In genomic region chr5:119486-120097, GRCh38 we compare ENCODE assay signal across 31 cellular contexts. TPM values are rescaled to one million over a fixed set of nuclear protein-coding genes. Genes with fewer than 3 reads are reported as not detected.
"Had no signal": no experiment of that assay in that cellular context is flagged by ENCODE, and none has a peak within 500 bp of the region (broad histone marks: within the 10 kb centered on the region; RNA-seq: fewer than 3 reads in every experiment).

No MANE protein-coding gene starts in this region.

- H3K4me2 ChIP-seq: smooth muscle cell had no signal

- ATAC-seq: naive thymus-derived CD8-positive, alpha-beta T cell; natural killer cell treated with Interleukin-12 subunit alpha and Interleukin-12 subunit beta and Interleukin-15 and Interleukin-18, amount 100 ng/mL, for 72 hours; pancreas; psoas muscle; right cardiac atrium; sciatic nerve; stimulated activated memory B cell treated with anti-CD40 and anti-IgM and Interleukin-4, amounts not matched to agents 10 μg/mL and 1 μg/mL and 100 μg/mL, for 72 hours; stimulated activated naive CD8-positive, alpha-beta T cell treated with anti-CD3 and anti-CD28 coated beads, Interleukin-15, amount 100 ng/mL, for 72 hours; stimulated activated naive CD8-positive, alpha-beta T cell treated with anti-CD3 and anti-CD28 coated beads, Interleukin-15, Interleukin-2, amounts not matched to agents 100 U/mL and 50 U/mL, for 24 hours had no signal

- H3K27ac Mint-ChIP-seq: naive thymus-derived CD8-positive, alpha-beta T cell; natural killer cell treated with Interleukin-12 subunit alpha and Interleukin-12 subunit beta and Interleukin-15 and Interleukin-18, amount 100 ng/mL, for 72 hours; nephron progenitor cell; stimulated activated memory B cell treated with anti-CD40 and anti-IgM and Interleukin-4, amounts not matched to agents 10 μg/mL and 1 μg/mL and 100 μg/mL, for 72 hours; stimulated activated naive CD8-positive, alpha-beta T cell treated with anti-CD3 and anti-CD28 coated beads, Interleukin-15, amount 100 ng/mL, for 72 hours had no signal

- H3K36me3 ChIP-seq: neutrophil, pancreas, spleen, suprapubic skin, thoracic aorta, thyroid gland, tibial nerve, upper lobe of left lung, vagina had no signal

- H3K9me3 ChIP-seq: neutrophil, pancreas, thyroid gland, vagina had no signal

- H3K27ac ChIP-seq: neutrophil, pancreas, psoas muscle, skin epidermis, spleen, suprapubic skin, thoracic aorta, thyroid gland, tibial nerve, upper lobe of left lung, vagina had no signal

- DNase-seq: naive thymus-derived CD8-positive, alpha-beta T cell; nephron progenitor cell; nucleus accumbens; pancreas; psoas muscle; right cardiac atrium; spleen; stimulated activated CD4-positive, alpha-beta T cell treated with anti-CD3 and anti-CD28 coated beads, Interleukin-12 subunit alpha, Interleukin-12 subunit beta, amount 100 ng/mL, for 4 hours; stimulated activated CD4-positive, alpha-beta T cell treated with anti-CD3 and anti-CD28 coated beads, Interleukin-1b, Interleukin-23, amount 100 ng/mL, for 48 hours; stimulated activated CD4-positive, alpha-beta T cell treated with anti-CD3 and anti-CD28 coated beads, Interleukin-4, amount 100 ng/mL, for 1 hour; stimulated activated CD4-positive, alpha-beta T cell treated with anti-CD3 and anti-CD28 coated beads, Interleukin-4, amount 100 ng/mL, for 4 hours; stimulated activated CD8-positive, alpha-beta memory T cell treated with anti-CD3 and anti-CD28 coated beads, Interleukin-4, amount 100 ng/mL, for 48 hours; stimulated activated naive CD4-positive, alpha-beta T cell; stimulated activated naive CD8-positive, alpha-beta T cell treated with anti-CD3 and anti-CD28 coated beads, Interleukin-15, amount 100 ng/mL, for 72 hours; stimulated activated naive CD8-positive, alpha-beta T cell treated with anti-CD3 and anti-CD28 coated beads, Interleukin-15, Interleukin-2, amounts not matched to agents 100 U/mL and 50 U/mL, for 24 hours; substantia nigra; thyroid gland; trophoblast cell; upper lobe of left lung had no signal

- FAIRE-seq: pancreas, urothelium cell line had no signal

- H3K27me3 ChIP-seq: neutrophil, pancreas, suprapubic skin, thyroid gland, tibial nerve, upper lobe of left lung, vagina had no signal

- H3K4me1 Mint-ChIP-seq: naive thymus-derived CD8-positive, alpha-beta T cell; nephron progenitor cell; neural crest cell; stimulated activated memory B cell treated with anti-CD40 and anti-IgM and Interleukin-4, amounts not matched to agents 10 μg/mL and 1 μg/mL and 100 μg/mL, for 72 hours; stimulated activated naive CD8-positive, alpha-beta T cell treated with anti-CD3 and anti-CD28 coated beads, Interleukin-15, amount 100 ng/mL, for 72 hours had no signal

- H3K4me1 ChIP-seq: pancreas, psoas muscle, spleen, suprapubic skin, thyroid gland, tibial nerve, upper lobe of left lung, vagina had no signal

- H3K4me3 ChIP-seq: pancreas, psoas muscle, skin epidermis, smooth muscle cell, spleen, suprapubic skin, thoracic aorta, thyroid gland, tibial nerve, upper lobe of left lung, vagina had no signal

- H3K4me3 Mint-ChIP-seq: naive thymus-derived CD8-positive, alpha-beta T cell; natural killer cell treated with Interleukin-12 subunit alpha and Interleukin-12 subunit beta and Interleukin-15 and Interleukin-18, amount 100 ng/mL, for 72 hours; nephron progenitor cell; neural crest cell; stimulated activated memory B cell treated with anti-CD40 and anti-IgM and Interleukin-4, amounts not matched to agents 10 μg/mL and 1 μg/mL and 100 μg/mL, for 72 hours; stimulated activated naive CD8-positive, alpha-beta T cell treated with anti-CD3 and anti-CD28 coated beads, Interleukin-15, amount 100 ng/mL, for 72 hours had no signal

- H3K36me3 Mint-ChIP-seq: stimulated activated memory B cell treated with anti-CD40 and anti-IgM and Interleukin-4, amounts not matched to agents 10 μg/mL and 1 μg/mL and 100 μg/mL, for 72 hours had no signal

RNA-seq across cellular contexts. Expression of gene PLEKHG4B, which starts 27.6 kb away (rescaled TPM):
- total RNA-seq: naive thymus-derived CD8-positive, alpha-beta T cell; natural killer cell treated with Interleukin-12 subunit alpha and Interleukin-12 subunit beta and Interleukin-15 and Interleukin-18, amount 100 ng/mL, for 72 hours; psoas muscle had no signal
- polyA plus RNA-seq: naive thymus-derived CD8-positive, alpha-beta T cell had no signal
